20 cellular contexts compared by ENCODE assay signal in the genomic region with DNA sequence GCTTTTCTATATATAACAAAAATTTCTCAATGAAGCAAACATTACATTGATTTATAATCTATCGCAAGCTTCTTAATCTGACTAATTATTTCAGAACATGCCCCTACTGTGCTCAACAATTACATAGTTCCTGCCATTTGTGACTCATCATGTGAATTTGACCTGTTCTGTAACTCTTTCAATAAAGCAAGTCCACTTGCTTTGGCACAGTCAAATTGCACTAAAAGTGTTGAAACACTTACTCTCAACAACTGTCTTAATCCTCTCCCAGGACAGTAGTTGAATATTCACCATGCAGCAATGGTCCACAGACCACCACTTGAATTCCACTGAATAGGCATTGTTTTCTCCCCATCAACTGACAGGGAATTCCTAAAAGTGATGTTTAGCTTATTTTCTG.
"Had no signal": no experiment of that assay in that cellular context is flagged by ENCODE, and none has a peak within 500 bp of the region (broad histone marks: within the 10 kb centered on the region; RNA-seq: fewer than 3 reads in every experiment).

No MANE protein-coding gene starts in this region.

- FAIRE-seq: astrocyte, endometrium had no signal

- H3K4me3 ChIP-seq: cardiac muscle cell, heart left ventricle, lower lobe of right lung, thoracic aorta, vagina had no signal

- H3K9me3 ChIP-seq: heart left ventricle, lower lobe of right lung, thoracic aorta, vagina had no signal

- H3K27ac ChIP-seq: cardiac muscle cell, heart left ventricle, lower lobe of right lung, thoracic aorta, vagina had no signal

- H3K4me1 ChIP-seq: heart left ventricle, lower lobe of right lung, vagina had no signal

- ATAC-seq: activated CD4-positive, alpha-beta T cell treated with anti-CD3 and anti-CD28 coated beads for 36 hours; activated T-cell treated with anti-CD3 and anti-CD28 coated beads, Interleukin-2, amount 50 U/mL, for 4 hours; esophagus mucosa; heart left ventricle; left lobe of liver; lower lobe of right lung; natural killer cell had no signal

- H3K36me3 ChIP-seq: cardiac muscle cell, heart left ventricle, lower lobe of right lung, thoracic aorta, vagina had no signal

- DNase-seq: activated B cell treated with CpG ODN at 0.5 μM for 24 hours; activated CD4-positive, alpha-beta T cell treated with anti-CD3 and anti-CD28 coated beads for 36 hours; activated CD4-positive, alpha-beta T cell treated with anti-CD3 and anti-CD28 coated beads, Interleukin-2, amount 50 U/mL, for 4 hours; activated CD8-positive, alpha-beta memory T cell treated with anti-CD3 and anti-CD28 coated beads for 24 hours; activated CD8-positive, alpha-beta memory T cell treated with anti-CD3 and anti-CD28 coated beads, Interleukin-2, amount 50 U/mL, for 4 hours; activated naive CD4-positive, alpha-beta T cell; activated T-cell treated with anti-CD3 and anti-CD28 coated beads, Interleukin-2, amount 50 U/mL, for 4 hours; effector CD4-positive, alpha-beta T cell; heart left ventricle; lower lobe of right lung; natural killer cell; stimulated activated CD4-positive, alpha-beta T cell treated with anti-CD3 and anti-CD28 coated beads, Interleukin-4, amount 100 ng/mL, for 24 hours; stimulated activated naive CD4-positive, alpha-beta T cell treated with Interleukin-2 at 50 U/mL for 16 hours had no signal

- H3K27me3 ChIP-seq: cardiac muscle cell, heart left ventricle, vagina had no signal
